In genomic region chr16:11797166-11797956, GRCh38 we compare ENCODE assay signal across 8 cellular contexts. TPM values are rescaled to one million over a fixed set of nuclear protein-coding genes. Genes with fewer than 3 reads are reported as not detected.
DNase-seq lines count a peak whose midpoint lies in the region; ATAC-seq and TF ChIP-seq lines count a peak whose summit lies in the region.

A gene with protein sequence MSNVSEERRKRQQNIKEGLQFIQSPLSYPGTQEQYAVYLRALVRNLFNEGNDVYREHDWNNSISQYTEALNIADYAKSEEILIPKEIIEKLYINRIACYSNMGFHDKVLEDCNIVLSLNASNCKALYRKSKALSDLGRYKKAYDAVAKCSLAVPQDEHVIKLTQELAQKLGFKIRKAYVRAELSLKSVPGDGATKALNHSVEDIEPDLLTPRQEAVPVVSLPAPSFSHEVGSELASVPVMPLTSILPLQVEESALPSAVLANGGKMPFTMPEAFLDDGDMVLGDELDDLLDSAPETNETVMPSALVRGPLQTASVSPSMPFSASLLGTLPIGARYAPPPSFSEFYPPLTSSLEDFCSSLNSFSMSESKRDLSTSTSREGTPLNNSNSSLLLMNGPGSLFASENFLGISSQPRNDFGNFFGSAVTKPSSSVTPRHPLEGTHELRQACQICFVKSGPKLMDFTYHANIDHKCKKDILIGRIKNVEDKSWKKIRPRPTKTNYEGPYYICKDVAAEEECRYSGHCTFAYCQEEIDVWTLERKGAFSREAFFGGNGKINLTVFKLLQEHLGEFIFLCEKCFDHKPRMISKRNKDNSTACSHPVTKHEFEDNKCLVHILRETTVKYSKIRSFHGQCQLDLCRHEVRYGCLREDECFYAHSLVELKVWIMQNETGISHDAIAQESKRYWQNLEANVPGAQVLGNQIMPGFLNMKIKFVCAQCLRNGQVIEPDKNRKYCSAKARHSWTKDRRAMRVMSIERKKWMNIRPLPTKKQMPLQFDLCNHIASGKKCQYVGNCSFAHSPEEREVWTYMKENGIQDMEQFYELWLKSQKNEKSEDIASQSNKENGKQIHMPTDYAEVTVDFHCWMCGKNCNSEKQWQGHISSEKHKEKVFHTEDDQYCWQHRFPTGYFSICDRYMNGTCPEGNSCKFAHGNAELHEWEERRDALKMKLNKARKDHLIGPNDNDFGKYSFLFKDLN (minus strand): TSS chr16:11797258. CDS start chr16:11782354, 14,904 bp downstream.

- TF ChIP-seq CTCF in KMS-11 (conservative IDR thresholded peaks at IDR 0.05; ENCODE audit: low read depth, low read length) (peak; percentile 42), Panc1 (IDR thresholded peaks at IDR 0.05) (peak; percentile 98), esophagus muscularis mucosa (IDR thresholded peaks at IDR 0.05) (peak; percentile 86 to 97 (median 92))

- peak within 1 kb of the TSS; percentile 98 for H3K4me2 ChIP-seq in KMS-11

- peak within 1 kb of the TSS; percentile 95 for H3K9ac ChIP-seq in KMS-11

- H3K27ac ChIP-seq in KMS-11, result peak within 1 kb of the TSS; percentile 90
- H3K27ac ChIP-seq in Panc1 (ENCODE audit: low read length), result peak within 1 kb of the TSS; percentile 95
- H3K27ac ChIP-seq in esophagus muscularis mucosa (replicated peaks in 1 of 4), result peak within 1 kb of the TSS; percentile 98 to 99 (median 99)

- BruUV-seq in Panc1 (replicated peaks; lab: Mats Ljungman, UMichigan), result TSS peak; percentile 91

- H3K4me3 ChIP-seq in KMS-11 (IDR thresholded peaks at IDR 0.05; ENCODE audit: insufficient read depth, low read depth, low read length), result peak within 1 kb of the TSS; percentile 79
- peak within 1 kb of the TSS; percentile 71 to 96 for H3K4me3 ChIP-seq in Panc1 (ENCODE audit: low read depth in 2 of 2, low read length in 2 of 2)
- peak within 1 kb of the TSS; percentile 76 to 97 (median 94) for H3K4me3 ChIP-seq in esophagus muscularis mucosa

- peak; percentile 85 for TF ChIP-seq POLR2A in esophagus muscularis mucosa (IDR thresholded peaks at IDR 0.05; ENCODE audit: low read depth)

- CTCF ChIA-PET in Panc1 (lab: Charles Lee), result interaction anchor here (0.5 to 1.1 kb wide), 4 partner anchors 23 to 54 kb away, joined by 3 to 7 read pairs (median 4); no protein-coding TSS in a partner anchor

- H2AFZ ChIP-seq in KMS-11 (ENCODE audit: low read depth), result peak within 1 kb of the TSS; percentile 72

- H3K27me3 ChIP-seq in KMS-11 (ENCODE audit: insufficient read depth, low read depth) (no peaks in the 10 kb centered on the region), Panc1 (ENCODE audit: control insufficient read depth, insufficient read depth, low read length) (no peaks in the 10 kb centered on the region), esophagus muscularis mucosa (no peaks in the 10 kb centered on the region)

- no peaks in the 10 kb centered on the region for H4K20me1 ChIP-seq in KMS-11 (ENCODE audit: insufficient read depth)

- H3K9me3 ChIP-seq in Panc1 (ENCODE audit: control insufficient read depth, insufficient read depth, low read depth, low read length) (no peaks in the 10 kb centered on the region), esophagus muscularis mucosa (no peaks in the 10 kb centered on the region)

- no peak for TF ChIP-seq EP300 in esophagus muscularis mucosa (IDR thresholded peaks at IDR 0.05)

- peak; percentile 91 for DNase-seq in DMS79 treated with DMSO at 0.1 percent for 48 hours (lab: John Stamatoyannopoulos, UW)
- DNase-seq in Panc1 (ENCODE audit: low read depth, low spot score), result peak; percentile 74
- peak; percentile 94 to 95 for DNase-seq in activated T-cell treated with anti-CD3 and anti-CD28 coated beads, Interleukin-2, amount 50 U/mL, for 48 hours
- peak; percentile 99 for DNase-seq in esophagus muscularis mucosa (ENCODE audit: extremely low spot score)
- peak; percentile 97 for DNase-seq in myocyte (ENCODE audit: low read depth)
- DNase-seq in stimulated activated CD8-positive, alpha-beta memory T cell treated with anti-CD3 and anti-CD28 coated beads, Interleukin-7, amount 100 ng/mL, for 48 hours (ENCODE audit: extremely low read depth in 1 of 2, low read depth in 1 of 2), result peak; percentile 89 to 93

- intact Hi-C loops in Panc1 (cut with micrococcal nuclease; ENCODE audit: unreplicated experiment), result no loop called here
- intact Hi-C loops in esophagus muscularis mucosa (cut with DNase I), result loop anchor here (2.0 kb wide), 1 partner anchor 55 kb away; the partner anchor contains the start of gene TXNDC11

- POLR2A ChIA-PET in Panc1 (lab: Charles Lee), result interaction anchor here (0.7 to 1.0 kb wide), 2 partner anchors 54 to 320 kb away, joined by 3 to 7 read pairs; partner anchors contain the start of gene TXNDC11

- peaks cover 58% of the 10 kb centered on the region for H3K79me2 ChIP-seq in KMS-11 (ENCODE audit: insufficient read depth, low read depth)

- H3K36me3 ChIP-seq in KMS-11 (ENCODE audit: insufficient read depth), result 0 out of 2 replicates have a peak, but pooled peaks cover 5% of the 10 kb centered on the region
- H3K36me3 ChIP-seq in Panc1 (ENCODE audit: control insufficient read depth, insufficient read depth, low read length), result no peaks in the 10 kb centered on the region; the same call in none of the 2 replicates
- peaks cover 0 to 4% (median 1%) of the 10 kb centered on the region in 4 donors for H3K36me3 ChIP-seq in esophagus muscularis mucosa

- in situ Hi-C loops in Panc1 (cut with HindIII; ENCODE audit: low pct_unique_long_range_greater_than_20kb, low sequenced_read_pairs), result no loop called here

- peaks cover 53% of the 10 kb centered on the region for H3K4me1 ChIP-seq in KMS-11 (ENCODE audit: low read depth, poor library complexity, severe bottlenecking)
- peaks cover 32% of the 10 kb centered on the region for H3K4me1 ChIP-seq in Panc1 (ENCODE audit: control insufficient read depth, insufficient read depth, low read length)
- H3K4me1 ChIP-seq in esophagus muscularis mucosa, result peaks cover 61 to 73% (median 65%) of the 10 kb centered on the region in 4 donors

- WGBS in esophagus muscularis mucosa, result 0% methylated on average over 21 of the region's 80 CpGs

- ATAC-seq in GM21723 (IDR thresholded peaks at IDR 0.05; ENCODE audit: unreplicated experiment) (peak; percentile 85), Panc1 (peak; percentile 98)

RNA-seq across cellular contexts. Expression of the gene that starts here (rescaled TPM):
- total RNA-seq in Panc1 (2021; ENCODE audit: unreplicated experiment), result 52.3 TPM
- polyA plus RNA-seq in Panc1 (2012; ENCODE audit: insufficient read length), result 21.3 TPM
- total RNA-seq in esophagus muscularis mucosa, result 10 to 100 TPM; 51.1 to 61.0 (median 61.0) TPM
- total RNA-seq in myocyte, result 28.2 and 48.2 TPM in 2 replicates
- 32.5 TPM for polyA plus RNA-seq in myocyte (2012)

Comparison
In these comparisons a context has a peak if more than half of its experiments do, and no peak if none do; other contexts are left out.
1. Peak in every context shown above with its lines: DNase-seq, ATAC-seq, H3K4me3 ChIP-seq and H3K27ac ChIP-seq.
2. CTCF ChIP-seq: peak in every context shown above with its lines; median percentile 98 in Panc1; 92 in esophagus muscularis mucosa; 42 in KMS-11.